Comparison of ENCODE assay signal across 1 cellular context in the genomic region with DNA sequence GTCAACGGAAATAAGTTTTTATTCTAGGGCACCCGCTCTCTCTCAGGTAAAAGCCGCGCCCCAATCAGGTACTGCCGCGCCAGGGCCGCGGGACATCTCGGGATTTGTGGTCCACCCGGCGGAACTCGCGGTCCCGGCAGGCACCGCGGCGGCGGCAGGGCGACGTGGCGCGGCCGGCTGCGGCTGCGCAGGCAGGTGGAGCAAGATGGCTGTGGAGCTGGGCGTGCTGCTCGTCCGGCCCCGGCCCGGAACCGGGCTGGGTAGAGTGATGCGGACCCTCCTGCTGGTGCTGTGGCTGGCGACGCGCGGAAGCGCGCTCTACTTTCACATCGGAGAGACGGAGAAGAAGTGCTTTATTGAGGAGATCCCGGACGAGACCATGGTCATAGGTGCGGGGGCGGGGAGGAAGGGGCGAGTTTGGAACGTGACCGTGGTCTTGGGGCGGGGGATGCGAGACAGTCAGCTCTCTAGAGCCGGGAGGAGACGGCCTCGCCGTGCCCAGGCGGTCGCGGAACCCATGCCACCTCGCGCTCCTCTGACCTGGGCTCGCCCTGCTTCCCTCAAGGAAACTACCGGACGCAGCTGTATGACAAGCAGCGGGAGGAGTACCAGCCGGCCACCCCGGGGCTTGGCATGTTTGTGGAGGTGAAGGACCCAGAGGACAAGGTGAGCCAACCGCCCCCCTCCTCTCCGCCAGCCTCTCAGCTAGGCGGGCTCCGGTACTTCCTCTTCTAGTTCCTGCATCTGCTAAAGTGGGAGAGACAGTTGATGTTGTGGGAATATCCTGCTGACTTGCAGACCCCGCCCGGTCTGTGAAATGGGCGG.
TF ChIP-seq lines count a peak whose summit lies in the region.

TSS of gene TMED9 (plus strand) at position 194 of the 825 bp plus-strand sequence. CDS start at position 206, 12 bp downstream.

TF ChIP-seq in WTC11, 78 proteins besides CTCF, POLR2A, EP300 and RAD21 (continued from another document):
- TF ChIP-seq, protein P1, sequence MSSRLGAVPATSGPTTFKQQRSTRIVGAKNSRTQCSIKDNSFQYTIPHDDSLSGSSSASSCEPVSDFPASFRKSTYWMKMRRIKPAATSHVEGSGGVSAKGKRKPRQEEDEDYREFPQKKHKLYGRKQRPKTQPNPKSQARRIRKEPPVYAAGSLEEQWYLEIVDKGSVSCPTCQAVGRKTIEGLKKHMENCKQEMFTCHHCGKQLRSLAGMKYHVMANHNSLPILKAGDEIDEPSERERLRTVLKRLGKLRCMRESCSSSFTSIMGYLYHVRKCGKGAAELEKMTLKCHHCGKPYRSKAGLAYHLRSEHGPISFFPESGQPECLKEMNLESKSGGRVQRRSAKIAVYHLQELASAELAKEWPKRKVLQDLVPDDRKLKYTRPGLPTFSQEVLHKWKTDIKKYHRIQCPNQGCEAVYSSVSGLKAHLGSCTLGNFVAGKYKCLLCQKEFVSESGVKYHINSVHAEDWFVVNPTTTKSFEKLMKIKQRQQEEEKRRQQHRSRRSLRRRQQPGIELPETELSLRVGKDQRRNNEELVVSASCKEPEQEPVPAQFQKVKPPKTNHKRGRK (CRISPR knock-in tag; IDR thresholded peaks at IDR 0.05; ENCODE audit: borderline replicate concordance): no peak
- TF ChIP-seq, protein P2, sequence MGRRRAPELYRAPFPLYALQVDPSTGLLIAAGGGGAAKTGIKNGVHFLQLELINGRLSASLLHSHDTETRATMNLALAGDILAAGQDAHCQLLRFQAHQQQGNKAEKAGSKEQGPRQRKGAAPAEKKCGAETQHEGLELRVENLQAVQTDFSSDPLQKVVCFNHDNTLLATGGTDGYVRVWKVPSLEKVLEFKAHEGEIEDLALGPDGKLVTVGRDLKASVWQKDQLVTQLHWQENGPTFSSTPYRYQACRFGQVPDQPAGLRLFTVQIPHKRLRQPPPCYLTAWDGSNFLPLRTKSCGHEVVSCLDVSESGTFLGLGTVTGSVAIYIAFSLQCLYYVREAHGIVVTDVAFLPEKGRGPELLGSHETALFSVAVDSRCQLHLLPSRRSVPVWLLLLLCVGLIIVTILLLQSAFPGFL (CRISPR knock-in tag; IDR thresholded peaks at IDR 0.05; ENCODE audit: borderline replicate concordance): no peak
